ENCODE assay signal across 16 cellular contexts in genomic region chr12:108646597-108647190, GRCh38. TPM values are rescaled to one million over a fixed set of nuclear protein-coding genes. Genes with fewer than 3 reads are reported as not detected.
A peak's percentile ranks its signal among the peaks of the same experiment; 100 is the strongest.
DNase-seq lines count a peak whose midpoint lies in the region; TF ChIP-seq lines count a peak whose summit lies in the region.
"Had no signal": no experiment of that assay in that cellular context is flagged by ENCODE, and none has a peak within 500 bp of the region (broad histone marks: within the 10 kb centered on the region; RNA-seq: fewer than 3 reads in every experiment).

No MANE protein-coding gene starts in this region.

- H3K4me1 ChIP-seq in esophagus squamous epithelium (peaks cover 0 to 63% (median 13%) of the 10 kb centered on the region in 3 donors), smooth muscle cell (ENCODE audit: low read depth) (peaks cover 9% of the 10 kb centered on the region)

- no peak for TF ChIP-seq CTCF in esophagus squamous epithelium (IDR thresholded peaks at IDR 0.05)
- TF ChIP-seq CTCF in smooth muscle cell (IDR thresholded peaks at IDR 0.05; ENCODE audit: borderline replicate concordance, insufficient read depth, poor library complexity, severe bottlenecking), result no peak

- H3K27ac Mint-ChIP-seq in T-helper 2 cell treated with Interferon-gamma antibody and Interleukin-4, amounts not matched to agents 5 μg/mL and 100 μg/mL, for 36 hours, result peak overlapping the region; percentile 78
- peak overlapping the region; percentile 65 for H3K27ac Mint-ChIP-seq in activated CD4-positive, alpha-beta memory T cell treated with anti-CD3 and anti-CD28 coated beads for 36 hours

- H3K36me3 Mint-ChIP-seq in T-helper 2 cell treated with Interferon-gamma antibody and Interleukin-4, amounts not matched to agents 5 μg/mL and 100 μg/mL, for 36 hours (ENCODE audit: low read depth), result peaks cover 15% of the 10 kb centered on the region
- peaks cover 17% of the 10 kb centered on the region for H3K36me3 Mint-ChIP-seq in activated CD4-positive, alpha-beta memory T cell treated with anti-CD3 and anti-CD28 coated beads for 36 hours

- peak overlapping the region in 3 of 4 donors; percentile 32 to 40 (median 33) for H3K27ac ChIP-seq in esophagus squamous epithelium
- peak overlapping the region; percentile 94 for H3K27ac ChIP-seq in smooth muscle cell (ENCODE audit: low read depth)
- H3K27ac ChIP-seq: VCaP had no signal

- POLR2A ChIA-PET in activated CD4-positive, alpha-beta memory T cell treated with anti-CD3 and anti-CD28 coated beads for 36 hours (lab: Charles Lee), result interaction anchor here (1.1 to 2.0 kb wide), 3 partner anchors 12 to 84 kb away, joined by 3 to 13 read pairs (median 5); partner anchors contain the start of genes ISCU and SELPLG

- H3K36me3 ChIP-seq in esophagus squamous epithelium (peaks cover 7 to 76% (median 21%) of the 10 kb centered on the region in 3 donors), smooth muscle cell (ENCODE audit: low read depth) (peaks cover 10% of the 10 kb centered on the region)

- no peak overlapping the region for H3K9ac ChIP-seq in smooth muscle cell (ENCODE audit: low read depth)

- H2AFZ ChIP-seq in smooth muscle cell (ENCODE audit: low read depth), result no peak overlapping the region

- no peak for TF ChIP-seq POLR2A in esophagus squamous epithelium (IDR thresholded peaks at IDR 0.05)

- H3K4me2 ChIP-seq in smooth muscle cell, result no peak overlapping the region

- no peak for DNase-seq in T-helper 2 cell treated with Interferon-gamma antibody and Interleukin-4, amounts not matched to agents 5 μg/mL and 100 μg/mL, for 36 hours (ENCODE audit: low spot score)
- no peak for DNase-seq in T-helper 2 cell
- no peak for DNase-seq in activated CD4-positive, alpha-beta memory T cell treated with anti-CD3 and anti-CD28 coated beads for 36 hours
- DNase-seq in esophagus squamous epithelium (lab: John Stamatoyannopoulos, UW), result no peak
- no peak for DNase-seq in smooth muscle cell (lab: John Stamatoyannopoulos, UW; ENCODE audit: unreplicated experiment)
- DNase-seq in cerebellum (ENCODE audit: low spot score), result no peak
- DNase-seq in effector CD8-positive, alpha-beta T cell (lab: John Stamatoyannopoulos, UW), result no peak
- no peak for DNase-seq in NOMO-1 treated with dmso at 0.1 percent for 144 hours (lab: John Stamatoyannopoulos, UW; ENCODE audit: unreplicated experiment)
- DNase-seq: DMS79; heart left ventricle; NCI-H187; Right ventricle myocardium superior; stimulated activated CD4-positive, alpha-beta T cell treated with anti-CD3 and anti-CD28 coated beads, Interleukin-4, amount 100 ng/mL, for 4 hours had no signal

- H3K27me3 ChIP-seq in esophagus squamous epithelium (no peaks in the 10 kb centered on the region), smooth muscle cell (ENCODE audit: low read depth) (no peaks in the 10 kb centered on the region)
- H3K27me3 ChIP-seq: heart left ventricle had no signal

- H3K79me2 ChIP-seq in smooth muscle cell (ENCODE audit: low read depth), result no peaks in the 10 kb centered on the region

- no peaks in the 10 kb centered on the region for H4K20me1 ChIP-seq in smooth muscle cell (ENCODE audit: low read depth)

- peak overlapping the region; percentile 80 for H3K4me3 Mint-ChIP-seq in T-helper 2 cell treated with Interferon-gamma antibody and Interleukin-4, amounts not matched to agents 5 μg/mL and 100 μg/mL, for 36 hours
- peak overlapping the region; percentile 13 for H3K4me3 Mint-ChIP-seq in activated CD4-positive, alpha-beta memory T cell treated with anti-CD3 and anti-CD28 coated beads for 36 hours

- H3K27me3 Mint-ChIP-seq in T-helper 2 cell treated with Interferon-gamma antibody and Interleukin-4, amounts not matched to agents 5 μg/mL and 100 μg/mL, for 36 hours (ENCODE audit: low read depth), result no peaks in the 10 kb centered on the region
- H3K27me3 Mint-ChIP-seq in activated CD4-positive, alpha-beta memory T cell treated with anti-CD3 and anti-CD28 coated beads for 36 hours, result no peaks in the 10 kb centered on the region

- CTCF ChIA-PET in activated CD4-positive, alpha-beta memory T cell treated with anti-CD3 and anti-CD28 coated beads for 36 hours (lab: Charles Lee), result interaction anchor here (0.8 to 2.5 kb wide), 8 partner anchors 12 to 157 kb away, joined by 3 to 9 read pairs (median 3); partner anchors contain the start of gene SART3

- peaks cover 28% of the 10 kb centered on the region for H3F3A ChIP-seq in smooth muscle cell (ENCODE audit: low read depth)

- peaks cover 33% of the 10 kb centered on the region for H3K4me1 Mint-ChIP-seq in T-helper 2 cell treated with Interferon-gamma antibody and Interleukin-4, amounts not matched to agents 5 μg/mL and 100 μg/mL, for 36 hours (ENCODE audit: low read depth)
- peaks cover 29% of the 10 kb centered on the region for H3K4me1 Mint-ChIP-seq in activated CD4-positive, alpha-beta memory T cell treated with anti-CD3 and anti-CD28 coated beads for 36 hours (ENCODE audit: low read depth)

- H3K9me3 ChIP-seq in esophagus squamous epithelium (no peaks in the 10 kb centered on the region), smooth muscle cell (replicated peaks; ENCODE audit: low read depth) (no peaks in the 10 kb centered on the region)
- H3K9me3 ChIP-seq: heart left ventricle had no signal

- no peak overlapping the region for H3K4me3 ChIP-seq in esophagus squamous epithelium
- no peak overlapping the region for H3K4me3 ChIP-seq in smooth muscle cell
- H3K4me3 ChIP-seq: heart left ventricle had no signal

- intact Hi-C loops in activated CD4-positive, alpha-beta memory T cell treated with anti-CD3 and anti-CD28 coated beads for 36 hours (cut with micrococcal nuclease), result no loop called here
- intact Hi-C loops in esophagus squamous epithelium (cut with DNase I), result no loop called here

- 63 to 64% methylated on average over 6 of the region's 6 CpGs for WGBS in esophagus squamous epithelium, 2 donors
- WGBS in smooth muscle cell (ENCODE audit: low lambda C conversion rate), result 97% methylated on average over 6 of the region's 6 CpGs

- no peaks in the 10 kb centered on the region for H3K9me3 Mint-ChIP-seq in T-helper 2 cell treated with Interferon-gamma antibody and Interleukin-4, amounts not matched to agents 5 μg/mL and 100 μg/mL, for 36 hours
- H3K9me3 Mint-ChIP-seq in activated CD4-positive, alpha-beta memory T cell treated with anti-CD3 and anti-CD28 coated beads for 36 hours, result no peaks in the 10 kb centered on the region

RNA-seq across cellular contexts. Expression of gene SELPLG, which starts 13.0 kb away (rescaled TPM):
- 10 to 100 TPM; 56.8 to 60.1 TPM for total RNA-seq in activated CD4-positive, alpha-beta memory T cell treated with anti-CD3 and anti-CD28 coated beads for 36 hours
- total RNA-seq in esophagus squamous epithelium (10 to 100 TPM in 1 of 4 donors, 1 to 10 TPM in 3; 2.5 to 10.1 (median 5.6) TPM), smooth muscle cell (1.3 and 2.0 TPM in 2 replicates), cerebellum (1.2 TPM)
- 0.09 and 1.6 TPM in 2 replicates for polyA plus RNA-seq in smooth muscle cell

RNA-seq across cellular contexts. Expression of gene TMEM119, which starts 48.8 kb away (rescaled TPM):
- total RNA-seq in activated CD4-positive, alpha-beta memory T cell treated with anti-CD3 and anti-CD28 coated beads for 36 hours, result under 1 TPM; 0.10 to 0.24 TPM
- total RNA-seq in esophagus squamous epithelium (1 to 10 TPM in 3 of 4 donors, under 1 TPM in 1; 0.08 to 4.8 (median 2.0) TPM), smooth muscle cell (40.9 and 41.9 TPM in 2 replicates), cerebellum (1.1 TPM)
- polyA plus RNA-seq in smooth muscle cell, result 67.2 and 103 TPM in 2 replicates
- total RNA-seq: lung microvascular endothelial cell, renal cortical epithelial cell had no signal

Comparison
In these comparisons a context has a peak if more than half of its experiments do, and no peak if none do; other contexts are left out.
1. RNA of gene SELPLG, which starts 13.0 kb away (total RNA-seq): 56.8 to 60.1 TPM in activated CD4-positive, alpha-beta memory T cell treated with anti-CD3 and anti-CD28 coated beads for 36 hours; 2.5 to 10.1 TPM in esophagus squamous epithelium, 1.3 to 2.0 TPM in smooth muscle cell and 1.2 TPM in cerebellum (single experiment); every median in the first group is over 4 times any median in the second.